2 cellular contexts compared by ENCODE assay signal in the genomic region with DNA sequence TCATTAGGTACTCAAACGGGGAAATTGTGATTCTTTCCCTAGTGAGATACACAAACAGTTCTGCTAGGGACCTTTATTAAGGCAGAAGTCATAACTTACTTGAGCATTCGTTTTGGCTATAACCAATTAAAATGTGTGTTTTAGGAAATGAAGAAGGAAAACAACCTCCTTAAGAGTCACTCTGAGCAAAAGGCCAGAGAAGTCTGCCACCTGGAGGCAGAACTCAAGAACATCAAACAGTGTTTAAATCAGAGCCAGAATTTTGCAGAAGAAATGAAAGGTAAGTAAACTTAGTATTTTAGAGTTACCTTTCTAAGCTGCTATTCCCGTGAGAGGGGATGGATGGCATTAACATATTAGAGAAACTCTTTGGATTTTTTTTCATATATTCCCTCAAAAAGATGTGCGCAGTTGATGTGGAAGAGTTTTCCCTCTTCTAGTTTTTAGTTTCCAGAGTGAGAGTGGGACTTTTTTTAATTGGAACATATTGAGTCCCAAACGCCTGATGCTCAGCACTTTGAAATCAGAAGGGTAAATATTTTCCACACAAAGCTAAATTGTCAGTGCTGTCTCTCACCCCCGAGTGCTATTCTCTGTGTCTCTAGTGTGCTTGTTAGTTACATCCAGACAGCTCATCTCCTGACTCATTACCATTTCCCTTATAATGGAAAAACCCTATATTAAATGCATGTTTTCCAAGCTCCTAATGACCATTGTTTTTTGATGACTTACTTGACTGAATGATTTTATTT.
TF ChIP-seq lines count a peak whose summit lies in the region.

No MANE protein-coding gene starts in this region.

TF ChIP-seq in GM12878, 131 proteins besides CTCF, POLR2A, EP300 and RAD21:
- TF ChIP-seq SMC3 (IDR thresholded peaks at IDR 0.05; ENCODE audit: borderline replicate concordance, low read length), result peak; percentile 42; the same call in 1 of the 2 replicates
- no peak for TF ChIP-seq TARDBP (IDR thresholded peaks at IDR 0.05; ENCODE audit: borderline replicate concordance)

TF ChIP-seq in HepG2, 621 proteins besides CTCF, POLR2A, EP300 and RAD21:
- TF ChIP-seq EZH2 (conservative IDR thresholded peaks at IDR 0.05; ENCODE audit: low read depth, low read length), result no peak
- no peak for TF ChIP-seq KDM5A (IDR thresholded peaks at IDR 0.05; ENCODE audit: borderline replicate concordance, low read length)
- peak; percentile 32 for TF ChIP-seq STAG1 (CRISPR knock-in tag; IDR thresholded peaks at IDR 0.05)
- peak; percentile 43; the same call in 1 of the 2 replicates for TF ChIP-seq SMC3 (IDR thresholded peaks at IDR 0.05; ENCODE audit: low read length)
- no peak for TF ChIP-seq MTF1 (CRISPR knock-in tag; IDR thresholded peaks at IDR 0.05)
- TF ChIP-seq, protein P1, sequence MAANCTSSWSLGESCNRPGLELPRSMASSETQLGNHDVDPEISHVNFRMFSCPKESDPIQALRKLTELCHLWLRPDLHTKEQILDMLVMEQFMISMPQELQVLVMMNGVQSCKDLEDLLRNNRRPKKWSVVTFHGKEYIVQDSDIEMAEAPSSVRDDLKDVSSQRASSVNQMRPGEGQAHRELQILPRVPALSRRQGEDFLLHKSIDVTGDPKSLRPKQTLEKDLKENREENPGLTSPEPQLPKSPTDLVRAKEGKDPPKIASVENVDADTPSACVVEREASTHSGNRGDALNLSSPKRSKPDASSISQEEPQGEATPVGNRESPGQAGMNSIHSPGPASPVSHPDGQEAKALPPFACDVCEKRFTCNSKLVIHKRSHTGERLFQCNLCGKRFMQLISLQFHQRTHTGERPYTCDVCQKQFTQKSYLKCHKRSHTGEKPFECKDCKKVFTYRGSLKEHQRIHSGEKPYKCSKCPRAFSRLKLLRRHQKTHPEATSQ (CRISPR knock-in tag; IDR thresholded peaks at IDR 0.05; ENCODE audit: borderline replicate concordance), result no peak
- no peak for TF ChIP-seq ZNF75D (CRISPR knock-in tag; IDR thresholded peaks at IDR 0.05; ENCODE audit: borderline replicate concordance)
